ENCODE assay signal across 1 cellular context in the genomic region with DNA sequence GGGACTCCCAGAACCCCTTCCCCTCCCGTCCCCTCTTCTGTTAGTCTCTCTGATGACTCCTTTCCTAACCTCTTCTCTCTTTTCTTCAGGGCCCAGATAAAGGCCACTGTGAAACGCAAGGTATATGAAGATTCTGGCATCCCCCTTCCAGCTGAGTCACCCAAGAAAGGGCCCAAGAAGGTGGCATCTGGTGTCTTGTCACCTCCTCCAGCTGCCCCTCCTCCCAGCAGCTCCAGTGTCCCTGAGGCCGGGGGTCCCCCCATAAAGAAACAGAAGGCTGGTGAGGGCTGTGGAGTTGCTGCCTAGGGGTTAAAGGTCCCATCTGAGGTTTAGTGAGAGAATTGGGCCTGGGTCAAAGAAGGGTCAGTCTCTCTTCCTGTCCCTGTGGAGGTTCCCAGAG.
TF ChIP-seq lines count a peak whose summit lies in the region.

No MANE protein-coding gene starts in this region.

TF ChIP-seq in endothelial cell of umbilical vein, 7 proteins besides CTCF, POLR2A, EP300 and RAD21 (continued from another document):
- TF ChIP-seq FOS (IDR thresholded peaks at IDR 0.05; ENCODE audit: borderline replicate concordance, insufficient read depth, low read length) (no peak), EZH2 (IDR thresholded peaks at IDR 0.05; ENCODE audit: borderline replicate concordance, low read depth, low read length, severe bottlenecking) (no peak), GATA2 (IDR thresholded peaks at IDR 0.05; ENCODE audit: insufficient read depth, insufficient read length, low read depth, low read length) (no peak), MYC (IDR thresholded peaks at IDR 0.05; ENCODE audit: low read depth, low read length) (no peak), POLR2AphosphoS5 (IDR thresholded peaks at IDR 0.05; ENCODE audit: insufficient read depth, low read depth, low read length) (no peak)
- TF ChIP-seq, protein P1, sequence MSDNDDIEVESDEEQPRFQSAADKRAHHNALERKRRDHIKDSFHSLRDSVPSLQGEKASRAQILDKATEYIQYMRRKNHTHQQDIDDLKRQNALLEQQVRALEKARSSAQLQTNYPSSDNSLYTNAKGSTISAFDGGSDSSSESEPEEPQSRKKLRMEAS (IDR thresholded peaks at IDR 0.05; ENCODE audit: insufficient read depth, insufficient read length) = no peak
